Comparison of ENCODE assay signal across 10 cellular contexts in the genomic region with DNA sequence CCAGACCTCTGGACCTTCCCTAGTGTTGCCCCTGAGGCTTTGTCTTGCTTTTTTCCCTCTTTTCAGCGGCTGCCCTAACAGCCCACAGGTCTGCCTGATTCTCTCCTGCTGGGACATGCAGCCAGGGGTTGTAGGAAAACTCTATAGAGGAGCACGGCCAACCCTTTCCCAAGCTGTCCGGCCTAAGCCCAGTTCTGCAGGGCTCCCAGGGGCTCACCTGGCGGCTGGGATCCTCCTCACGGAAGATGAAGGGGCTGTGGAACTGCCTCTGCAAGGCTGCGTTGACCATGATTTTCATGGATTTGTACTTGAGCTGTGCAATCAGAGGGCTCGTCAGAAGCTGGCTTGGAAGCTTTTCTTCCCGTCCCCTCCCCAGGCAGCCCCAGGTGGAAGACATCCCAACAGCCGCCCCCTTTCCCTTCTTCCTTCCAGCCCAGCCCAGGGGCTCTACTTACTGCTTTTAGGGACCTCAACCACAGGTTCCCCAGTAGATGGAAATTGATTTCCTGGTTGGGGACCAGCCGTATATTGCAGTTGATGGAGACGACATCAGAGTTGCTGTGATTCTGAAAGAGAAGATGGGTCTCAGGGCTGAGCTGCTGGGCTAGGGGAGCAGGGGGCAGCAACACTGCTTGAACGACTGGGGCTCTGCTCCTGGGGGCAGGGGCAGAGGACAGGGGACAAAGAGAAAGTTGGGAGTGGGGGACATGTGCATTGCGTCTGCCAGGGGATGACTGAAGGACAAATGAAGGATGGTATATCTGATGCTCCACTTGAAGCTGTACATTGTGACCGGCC. TPM values are rescaled to one million over a fixed set of nuclear protein-coding genes. Genes with fewer than 3 reads are reported as not detected.
DNase-seq lines count a peak whose midpoint lies in the region; ATAC-seq, FAIRE-seq and TF ChIP-seq lines count a peak whose summit lies in the region.
"Had no signal": no experiment of that assay in that cellular context is flagged by ENCODE, and none has a peak within 500 bp of the region (broad histone marks: within the 10 kb centered on the region; RNA-seq: fewer than 3 reads in every experiment).

No MANE protein-coding gene starts in this region.

- peak; percentile 56 for DNase-seq in activated CD8-positive, alpha-beta memory T cell treated with anti-CD3 and anti-CD28 coated beads for 24 hours
- DNase-seq in activated CD8-positive, alpha-beta memory T cell treated with anti-CD3 and anti-CD28 coated beads, Interleukin-2, amount 50 U/mL, for 4 hours: no peak
- DNase-seq in activated T-helper 2 cell treated with anti-CD3 and anti-CD28 coated beads, Interferon-gamma antibody, Interleukin-2, Interleukin-4, amounts not matched to agents 10 μg/mL and 5 μg/mL and 100 μg/mL, durations not matched to agents 14 hours and 24 hours and 36 hours (ENCODE audit: low spot score): peak; percentile 6
- DNase-seq in HepG2 (ENCODE audit: low spot score) (no peak), ureter (ENCODE audit: low spot score) (peak; percentile 37), ecto neural progenitor cell (ENCODE audit: low spot score) (no peak), natural killer cell (no peak)

- H3K9ac ChIP-seq in HepG2 (ENCODE audit: insufficient read depth, low read depth, low read length): no peak overlapping the region

- H3K36me3 Mint-ChIP-seq in activated T-helper 2 cell treated with anti-CD3 and anti-CD28 coated beads, Interferon-gamma antibody, Interleukin-2, Interleukin-4, amounts not matched to agents 10 μg/mL and 5 μg/mL and 100 μg/mL, durations not matched to agents 14 hours and 24 hours and 36 hours (ENCODE audit: low read depth): no peaks in the 10 kb centered on the region
- H3K36me3 Mint-ChIP-seq in natural killer cell: no peaks in the 10 kb centered on the region
- H3K36me3 Mint-ChIP-seq: CD4-positive, CD25-positive, alpha-beta regulatory T cell had no signal

- peaks cover 0 to 10% of the 10 kb centered on the region in 2 experiments; a peak in 3 of 5 replicates for H3K27me3 ChIP-seq in HepG2 (ENCODE audit: control insufficient read depth in 1 of 2, insufficient read depth in 2 of 2, low read length in 2 of 2)

- no peak for TF ChIP-seq POLR2A in HepG2 (IDR thresholded peaks at IDR 0.05; ENCODE audit: insufficient read depth in 1 of 2, low read depth in 2 of 2, low read length in 2 of 2)

- H3K9me3 Mint-ChIP-seq in activated T-helper 2 cell treated with anti-CD3 and anti-CD28 coated beads, Interferon-gamma antibody, Interleukin-2, Interleukin-4, amounts not matched to agents 10 μg/mL and 5 μg/mL and 100 μg/mL, durations not matched to agents 14 hours and 24 hours and 36 hours: no peaks in the 10 kb centered on the region
- no peaks in the 10 kb centered on the region for H3K9me3 Mint-ChIP-seq in natural killer cell
- H3K9me3 Mint-ChIP-seq: CD4-positive, CD25-positive, alpha-beta regulatory T cell; nephron progenitor cell had no signal

- peaks cover 15% of the 10 kb centered on the region for H3K4me1 Mint-ChIP-seq in activated T-helper 2 cell treated with anti-CD3 and anti-CD28 coated beads, Interferon-gamma antibody, Interleukin-2, Interleukin-4, amounts not matched to agents 10 μg/mL and 5 μg/mL and 100 μg/mL, durations not matched to agents 14 hours and 24 hours and 36 hours (ENCODE audit: low read depth)
- peaks cover 10 to 15% of the 10 kb centered on the region in 2 donors for H3K4me1 Mint-ChIP-seq in natural killer cell

- no peaks in the 10 kb centered on the region for H3K79me2 ChIP-seq in HepG2 (ENCODE audit: insufficient read depth, low read length)

- POLR2A ChIA-PET in HepG2 (lab: Yijun Ruan, JAX): interaction anchor here (0.9 to 1.1 kb wide), 3 partner anchors 7 to 30 kb away, joined by 3 to 6 read pairs (median 3); partner anchors contain the start of gene FEM1B

- intact Hi-C loops in activated T-helper 2 cell treated with anti-CD3 and anti-CD28 coated beads, Interferon-gamma antibody, Interleukin-2, Interleukin-4, amounts not matched to agents 10 μg/mL and 5 μg/mL and 100 μg/mL, durations not matched to agents 14 hours and 24 hours and 36 hours (cut with micrococcal nuclease): loop anchor here (2.0 kb wide), 1 partner anchor 231 kb away; no protein-coding TSS in a partner anchor
- intact Hi-C loops in HepG2 (cut with micrococcal nuclease; ENCODE audit: unreplicated experiment) (loop anchor here (5.0 kb wide), 1 partner anchor 465 kb away; no protein-coding TSS in a partner anchor), natural killer cell (cut with micrococcal nuclease) (no loop called here)

- no peaks in the 10 kb centered on the region for H4K20me1 ChIP-seq in HepG2 (ENCODE audit: insufficient read depth, low read length)

- no peak for FAIRE-seq in HepG2 (lab: Jason Lieb, UNC)

- H3K36me3 ChIP-seq in HepG2 (replicated peaks in 1 of 2; ENCODE audit: control insufficient read depth in 1 of 2, insufficient read depth in 2 of 2, low read length in 2 of 2): no peaks in the 10 kb centered on the region

- no peak for TF ChIP-seq RAD21 in HepG2 (CRISPR knock-in tag; IDR thresholded peaks at IDR 0.05)

- TF ChIP-seq CTCF in HepG2 (CRISPR knock-in tag; IDR thresholded peaks at IDR 0.05) (no peak), natural killer cell (IDR thresholded peaks at IDR 0.05) (no peak)

- TF ChIP-seq EP300 in HepG2 (IDR thresholded peaks at IDR 0.05; ENCODE audit: low read depth in 2 of 2, low read length in 2 of 2): no peak
- no peak for TF ChIP-seq EP300 in HepG2 (CRISPR knock-in tag; IDR thresholded peaks at IDR 0.05; ENCODE audit: borderline replicate concordance)

- WGBS in HepG2 (ENCODE audit: low lambda C conversion rate): 65% methylated on average over 7 of the region's 14 CpGs

- H3K27ac Mint-ChIP-seq in activated T-helper 2 cell treated with anti-CD3 and anti-CD28 coated beads, Interferon-gamma antibody, Interleukin-2, Interleukin-4, amounts not matched to agents 10 μg/mL and 5 μg/mL and 100 μg/mL, durations not matched to agents 14 hours and 24 hours and 36 hours: no peak overlapping the region
- H3K27ac Mint-ChIP-seq in natural killer cell: no peak overlapping the region
- H3K27ac Mint-ChIP-seq: CD4-positive, CD25-positive, alpha-beta regulatory T cell; nephron progenitor cell had no signal

- ATAC-seq in HepG2 (no peak), GM21825 (IDR thresholded peaks at IDR 0.05; ENCODE audit: unreplicated experiment) (no peak), natural killer cell (no peak)

- peaks cover 65% of the 10 kb centered on the region for H3K4me1 ChIP-seq in HepG2 (ENCODE audit: insufficient read depth, low read length)

- no peak overlapping the region for H2AFZ ChIP-seq in HepG2 (ENCODE audit: low read length)

- H3K4me3 ChIP-seq in HepG2 (replicated peaks in 1 of 3; ENCODE audit: insufficient read depth in 1 of 3, low read depth in 2 of 3, low read length in 3 of 3): no peak overlapping the region

- no peak overlapping the region for H3K27ac ChIP-seq in HepG2 (ENCODE audit: extremely low read length, insufficient read depth, low read length)

- peaks cover 2% of the 10 kb centered on the region for H3K27me3 Mint-ChIP-seq in activated T-helper 2 cell treated with anti-CD3 and anti-CD28 coated beads, Interferon-gamma antibody, Interleukin-2, Interleukin-4, amounts not matched to agents 10 μg/mL and 5 μg/mL and 100 μg/mL, durations not matched to agents 14 hours and 24 hours and 36 hours (ENCODE audit: low read depth)
- H3K27me3 Mint-ChIP-seq in natural killer cell (ENCODE audit: low read depth in 2 of 2): peaks cover 2 to 16% of the 10 kb centered on the region in 2 donors

- peak overlapping the region; percentile 35; the same call in 1 of the 2 replicates for H3K4me2 ChIP-seq in HepG2 (ENCODE audit: low read depth, low read length)

- H3K9me3 ChIP-seq in HepG2 (ENCODE audit: low read length): peaks cover 5% of the 10 kb centered on the region; the same call in 1 of the 2 replicates

- in situ Hi-C loops in HepG2 (cut with HindIII; ENCODE audit: extremely low pct_ligation_motif_present, low pct_unique_long_range_greater_than_20kb): loop anchor here (5.0 kb wide), 1 partner anchor 65 kb away; no protein-coding TSS in a partner anchor

- CTCF ChIA-PET in HepG2 (lab: Yijun Ruan, JAX; ENCODE audit: low intra/inter-chr PET ratio, low total read pairs): interaction anchor here (1.0 to 1.8 kb wide), 5 partner anchors 9 to 76 kb away, joined by 4 to 19 read pairs (median 5); partner anchors contain the start of gene FEM1B

- no peak overlapping the region for H3K4me3 Mint-ChIP-seq in activated T-helper 2 cell treated with anti-CD3 and anti-CD28 coated beads, Interferon-gamma antibody, Interleukin-2, Interleukin-4, amounts not matched to agents 10 μg/mL and 5 μg/mL and 100 μg/mL, durations not matched to agents 14 hours and 24 hours and 36 hours (ENCODE audit: low read depth)
- no peak overlapping the region for H3K4me3 Mint-ChIP-seq in natural killer cell

- BruUV-seq in HepG2 (replicated peaks; lab: Mats Ljungman, UMichigan): no TSS peak

RNA-seq across cellular contexts. Expression of gene FEM1B, which starts 29.8 kb away (rescaled TPM):
- total RNA-seq in activated T-helper 2 cell treated with anti-CD3 and anti-CD28 coated beads, Interferon-gamma antibody, Interleukin-2, Interleukin-4, amounts not matched to agents 10 μg/mL and 5 μg/mL and 100 μg/mL, durations not matched to agents 14 hours and 24 hours and 36 hours: 45.1 and 50.4 TPM in 2 replicates
- 38.1 and 41.2 TPM in 2 replicates for total RNA-seq in HepG2 (2016; rRNA removed; fragmentation: Illumina TruSeq; extraction: Trizol)
- total RNA-seq in HepG2 (2016; cell fraction: cytosol; rRNA removed; fragmentation: Illumina TruSeq; extraction: Trizol; ENCODE audit: low read depth): 1.8 and 3.1 TPM in 2 replicates
- 30.7 and 45.0 TPM in 2 replicates for total RNA-seq in HepG2 (2016; cell fraction: insoluble cytoplasmic fraction; rRNA removed; fragmentation: Illumina TruSeq; extraction: Trizol)
- 14.6 and 17.1 TPM in 2 replicates for total RNA-seq in HepG2 (2016; cell fraction: membrane; rRNA removed; fragmentation: Illumina TruSeq; extraction: Trizol)
- total RNA-seq in HepG2 (2016; cell fraction: nucleus; rRNA removed; fragmentation: Illumina TruSeq; extraction: Trizol): 28.2 and 28.4 TPM in 2 replicates
- polyA plus RNA-seq in HepG2 (2011; rRNA removed): 40.0 and 40.3 TPM in 2 replicates
- 19.1 and 23.6 TPM in 2 replicates for polyA plus RNA-seq in HepG2 (2011; cell fraction: cytosol; rRNA removed)
- 21.4 and 22.7 TPM in 2 replicates for polyA plus RNA-seq in HepG2 (2011; cell fraction: nucleus; rRNA removed)
- polyA plus RNA-seq in HepG2 (2012): 16.6 and 17.3 TPM in 2 replicates
- polyA plus RNA-seq in HepG2 (2016; cell fraction: cytosol; fragmentation: Illumina TruSeq; extraction: Trizol; ENCODE audit: low read depth): 0.72 and 0.80 TPM in 2 replicates
- 19.0 and 20.2 TPM in 2 replicates for polyA plus RNA-seq in HepG2 (2016; cell fraction: insoluble cytoplasmic fraction; fragmentation: Illumina TruSeq; extraction: Trizol; ENCODE audit: low read depth)
- polyA plus RNA-seq in HepG2 (2016; cell fraction: membrane; fragmentation: Illumina TruSeq; extraction: Trizol; ENCODE audit: low read depth): 4.2 and 4.6 TPM in 2 replicates
- 19.1 and 25.5 TPM in 2 replicates for polyA plus RNA-seq in HepG2 (2016; cell fraction: nucleus; fragmentation: Illumina TruSeq; extraction: Trizol; ENCODE audit: insufficient read depth, low read depth)
- 110 and 233 TPM in 2 replicates for polyA minus RNA-seq in HepG2 (2011; rRNA and poly(A)+ RNA removed; ENCODE audit: low replicate concordance)
- 70.9 and 90.9 TPM in 2 replicates for polyA minus RNA-seq in HepG2 (2011; cell fraction: cytosol; rRNA and poly(A)+ RNA removed)
- polyA minus RNA-seq in HepG2 (2011; cell fraction: nucleus; rRNA and poly(A)+ RNA removed): 58.1 and 77.1 TPM in 2 replicates
- 91.5 TPM for total RNA-seq in ureter
- total RNA-seq in natural killer cell: 10 to 100 TPM; 57.4 to 73.5 (median 67.9) TPM

Comparison
In these comparisons a context has a peak if more than half of its experiments do, and no peak if none do; other contexts are left out.
1. DNase-seq: peak in activated CD8-positive, alpha-beta memory T cell treated with anti-CD3 and anti-CD28 coated beads for 24 hours (single experiment), activated T-helper 2 cell treated with anti-CD3 and anti-CD28 coated beads, Interferon-gamma antibody, Interleukin-2, Interleukin-4, amounts not matched to agents 10 μg/mL and 5 μg/mL and 100 μg/mL, durations not matched to agents 14 hours and 24 hours and 36 hours (single experiment) and ureter (single experiment); none in activated CD8-positive, alpha-beta memory T cell treated with anti-CD3 and anti-CD28 coated beads, Interleukin-2, amount 50 U/mL, for 4 hours (single experiment), HepG2 (single experiment), ecto neural progenitor cell (single experiment) and natural killer cell (single experiment).